Comparison of ENCODE assay signal across 2 cellular contexts in the genomic region with DNA sequence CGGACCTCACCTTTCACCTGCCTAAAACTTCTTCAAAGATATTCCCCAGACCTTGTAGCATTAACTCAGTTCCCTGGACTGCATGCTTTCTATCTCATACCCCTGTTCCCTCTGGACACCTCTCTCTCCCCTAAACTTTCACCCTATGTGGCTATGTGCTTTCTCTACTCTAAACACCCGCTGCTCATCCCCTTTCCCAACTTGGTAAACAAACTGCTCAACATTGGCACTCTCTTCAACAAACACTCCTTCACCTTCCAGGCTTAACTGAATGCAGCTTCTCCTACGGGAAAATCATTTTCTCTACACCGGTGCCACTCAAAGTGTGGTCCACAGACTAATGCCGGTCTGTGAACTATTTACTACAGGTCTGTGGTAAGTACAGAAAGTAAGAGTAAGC.
A peak's percentile ranks its signal among the peaks of the same experiment; 100 is the strongest.
TF ChIP-seq lines count a peak whose summit lies in the region.

No MANE protein-coding gene starts in this region.

TF ChIP-seq in liver, 16 proteins besides CTCF, POLR2A, EP300 and RAD21:
- peak in 1 of 2 donors; percentile 47 for TF ChIP-seq RXRA (IDR thresholded peaks at IDR 0.05)
- TF ChIP-seq HNF4A (conservative IDR thresholded peaks at IDR 0.05) = peak in 1 of 2 donors; percentile 32
- TF ChIP-seq SP1 (IDR thresholded peaks at IDR 0.05) = peak; percentile 6
- TF ChIP-seq HNF4G (IDR thresholded peaks at IDR 0.05) = no peak
TF ChIP-seq in liver: peak in this region for 3.

TF ChIP-seq in HepG2, 621 proteins besides CTCF, POLR2A, EP300 and RAD21:
- no peak for TF ChIP-seq CEBPB (IDR thresholded peaks at IDR 0.05; ENCODE audit: borderline replicate concordance, low read depth, low read length)
- TF ChIP-seq, protein P1, sequence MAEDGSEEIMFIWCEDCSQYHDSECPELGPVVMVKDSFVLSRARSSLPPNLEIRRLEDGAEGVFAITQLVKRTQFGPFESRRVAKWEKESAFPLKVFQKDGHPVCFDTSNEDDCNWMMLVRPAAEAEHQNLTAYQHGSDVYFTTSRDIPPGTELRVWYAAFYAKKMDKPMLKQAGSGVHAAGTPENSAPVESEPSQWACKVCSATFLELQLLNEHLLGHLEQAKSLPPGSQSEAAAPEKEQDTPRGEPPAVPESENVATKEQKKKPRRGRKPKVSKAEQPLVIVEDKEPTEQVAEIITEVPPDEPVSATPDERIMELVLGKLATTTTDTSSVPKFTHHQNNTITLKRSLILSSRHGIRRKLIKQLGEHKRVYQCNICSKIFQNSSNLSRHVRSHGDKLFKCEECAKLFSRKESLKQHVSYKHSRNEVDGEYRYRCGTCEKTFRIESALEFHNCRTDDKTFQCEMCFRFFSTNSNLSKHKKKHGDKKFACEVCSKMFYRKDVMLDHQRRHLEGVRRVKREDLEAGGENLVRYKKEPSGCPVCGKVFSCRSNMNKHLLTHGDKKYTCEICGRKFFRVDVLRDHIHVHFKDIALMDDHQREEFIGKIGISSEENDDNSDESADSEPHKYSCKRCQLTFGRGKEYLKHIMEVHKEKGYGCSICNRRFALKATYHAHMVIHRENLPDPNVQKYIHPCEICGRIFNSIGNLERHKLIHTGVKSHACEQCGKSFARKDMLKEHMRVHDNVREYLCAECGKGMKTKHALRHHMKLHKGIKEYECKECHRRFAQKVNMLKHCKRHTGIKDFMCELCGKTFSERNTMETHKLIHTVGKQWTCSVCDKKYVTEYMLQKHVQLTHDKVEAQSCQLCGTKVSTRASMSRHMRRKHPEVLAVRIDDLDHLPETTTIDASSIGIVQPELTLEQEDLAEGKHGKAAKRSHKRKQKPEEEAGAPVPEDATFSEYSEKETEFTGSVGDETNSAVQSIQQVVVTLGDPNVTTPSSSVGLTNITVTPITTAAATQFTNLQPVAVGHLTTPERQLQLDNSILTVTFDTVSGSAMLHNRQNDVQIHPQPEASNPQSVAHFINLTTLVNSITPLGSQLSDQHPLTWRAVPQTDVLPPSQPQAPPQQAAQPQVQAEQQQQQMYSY (CRISPR knock-in tag; IDR thresholded peaks at IDR 0.05) = no peak
- TF ChIP-seq GATAD2A (CRISPR knock-in tag; IDR thresholded peaks at IDR 0.05) = no peak
- no peak for TF ChIP-seq IRX3 (CRISPR knock-in tag; IDR thresholded peaks at IDR 0.05; ENCODE audit: borderline replicate concordance, low read depth)
- TF ChIP-seq NFE2 (CRISPR knock-in tag; IDR thresholded peaks at IDR 0.05) = no peak
TF ChIP-seq in HepG2: peak in this region for 0.
